In genomic region chr7:26398436-26399308, GRCh38 we compare ENCODE assay signal across 8 cellular contexts.
A peak's percentile ranks its signal among the peaks of the same experiment; 100 is the strongest.
DNase-seq lines count a peak whose midpoint lies in the region; ATAC-seq and TF ChIP-seq lines count a peak whose summit lies in the region.

No MANE protein-coding gene starts in this region.

- peak overlapping the region; percentile 91 for H3K4me2 ChIP-seq in OCI-LY7 (ENCODE audit: low read length)

- no peaks in the 10 kb centered on the region for H3K9me3 ChIP-seq in OCI-LY7 (ENCODE audit: low read length)
- no peaks in the 10 kb centered on the region for H3K9me3 ChIP-seq in cardiac muscle cell (ENCODE audit: low read depth)

- BruUV-seq in OCI-LY7 (replicated peaks; lab: Mats Ljungman, UMichigan): no TSS peak

- POLR2A ChIA-PET in OCI-LY7 (lab: Charles Lee): interaction anchor here (0.6 to 2.4 kb wide), 14 partner anchors 10 to 698 kb away, joined by 3 to 12 read pairs (median 4); no protein-coding TSS in a partner anchor

- H3K27ac ChIP-seq in OCI-LY7 (ENCODE audit: low read depth, low read length, poor library complexity, severe bottlenecking) (peak overlapping the region; percentile 94), cardiac muscle cell (peak overlapping the region; percentile 31)

- no peak for TF ChIP-seq CTCF in OCI-LY7 (conservative IDR thresholded peaks at IDR 0.05; ENCODE audit: low read length)
- no peak for TF ChIP-seq CTCF in cardiac muscle cell (IDR thresholded peaks at IDR 0.05; ENCODE audit: low read depth, low read length)
- TF ChIP-seq CTCF in osteocyte (IDR thresholded peaks at IDR 0.05): no peak

- peak overlapping the region in 1 of 2 donors; percentile 74 for H3K27ac Mint-ChIP-seq in activated naive CD4-positive, alpha-beta T cell treated with anti-CD3 and anti-CD28 coated beads, Interleukin-2, amount 50 U/mL, for 72 hours
- no peak overlapping the region for H3K27ac Mint-ChIP-seq in osteocyte (ENCODE audit: unreplicated experiment)

- peak; percentile 87 for DNase-seq in Daoy (ENCODE audit: low read depth)
- peak; percentile 34 for DNase-seq in HPDE6-E6E7 (ENCODE audit: extremely low spot score)
- peak; percentile 94 for DNase-seq in OCI-LY7 (ENCODE audit: low spot score)
- DNase-seq in activated naive CD4-positive, alpha-beta T cell treated with anti-CD3 and anti-CD28 coated beads, Interleukin-2, amount 50 U/mL, for 72 hours (ENCODE audit: low spot score in 2 of 2): peak; percentile 38 to 55
- peak; percentile 68 to 88 for DNase-seq in cardiac muscle cell (ENCODE audit: low read depth in 1 of 2, low spot score in 1 of 2)
- DNase-seq in osteocyte (ENCODE audit: extremely low spot score, unreplicated experiment): no peak
- DNase-seq in NK-92 (lab: John Stamatoyannopoulos, UW; ENCODE audit: unreplicated experiment): no peak

- H3K9me3 Mint-ChIP-seq in activated naive CD4-positive, alpha-beta T cell treated with anti-CD3 and anti-CD28 coated beads, Interleukin-2, amount 50 U/mL, for 72 hours: no peaks in the 10 kb centered on the region
- H3K9me3 Mint-ChIP-seq in osteocyte (ENCODE audit: unreplicated experiment): no peaks in the 10 kb centered on the region

- H2AFZ ChIP-seq in OCI-LY7 (ENCODE audit: low read length): peak overlapping the region; percentile 94

- H3K36me3 Mint-ChIP-seq in activated naive CD4-positive, alpha-beta T cell treated with anti-CD3 and anti-CD28 coated beads, Interleukin-2, amount 50 U/mL, for 72 hours: peaks cover 0 to 6% of the 10 kb centered on the region in 2 donors
- H3K36me3 Mint-ChIP-seq in osteocyte (ENCODE audit: unreplicated experiment): no peaks in the 10 kb centered on the region

- no peaks in the 10 kb centered on the region for H4K20me1 ChIP-seq in OCI-LY7 (ENCODE audit: insufficient read depth, low read length)

- H3K27me3 Mint-ChIP-seq in osteocyte (ENCODE audit: unreplicated experiment): peaks cover 47% of the 10 kb centered on the region

- H3K36me3 ChIP-seq in OCI-LY7 (ENCODE audit: insufficient read depth, low read length) (no peaks in the 10 kb centered on the region), cardiac muscle cell (no peaks in the 10 kb centered on the region)

- CTCF ChIA-PET in OCI-LY7 (lab: Charles Lee; ENCODE audit: unreplicated experiment): no interaction called here

- peak; percentile 85 for ATAC-seq in GM21390 (IDR thresholded peaks at IDR 0.05; ENCODE audit: unreplicated experiment)
- peak; percentile 76 to 77 for ATAC-seq in activated naive CD4-positive, alpha-beta T cell treated with anti-CD3 and anti-CD28 coated beads, Interleukin-2, amount 50 U/mL, for 72 hours

- H3K4me3 Mint-ChIP-seq in osteocyte (ENCODE audit: unreplicated experiment): peak overlapping the region; percentile 84

- H3K4me1 ChIP-seq in OCI-LY7 (ENCODE audit: insufficient read depth, low read length, poor library complexity, severe bottlenecking) (peaks cover 41% of the 10 kb centered on the region), cardiac muscle cell (ENCODE audit: low read depth) (peaks cover 6% of the 10 kb centered on the region)

- peaks cover 11% of the 10 kb centered on the region for H3K4me1 Mint-ChIP-seq in osteocyte (ENCODE audit: unreplicated experiment)

- H3K4me3 ChIP-seq in OCI-LY7 (ENCODE audit: low read depth, low read length, poor library complexity, severe bottlenecking): peak overlapping the region; percentile 67
- peak overlapping the region; percentile 50 for H3K4me3 ChIP-seq in cardiac muscle cell

- H3K9me2 ChIP-seq in OCI-LY7 (ENCODE audit: insufficient read depth, low read length): no peaks in the 10 kb centered on the region

- no peaks in the 10 kb centered on the region for H3K79me2 ChIP-seq in OCI-LY7 (ENCODE audit: insufficient read depth, low read depth, low read length)

- intact Hi-C loops in OCI-LY7 (cut with micrococcal nuclease; ENCODE audit: unreplicated experiment): loop anchor here (1.0 to 2.0 kb wide), 4 partner anchors 62 to 464 kb away; partner anchors contain the start of gene CBX3

- H3K27me3 ChIP-seq in cardiac muscle cell: no peaks in the 10 kb centered on the region

Comparison
In these comparisons a context has a peak if more than half of its experiments do, and no peak if none do; other contexts are left out.
1. DNase-seq: peak in Daoy (single experiment), HPDE6-E6E7 (single experiment), OCI-LY7 (single experiment), activated naive CD4-positive, alpha-beta T cell treated with anti-CD3 and anti-CD28 coated beads, Interleukin-2, amount 50 U/mL, for 72 hours (2 of 2) and cardiac muscle cell (2 of 2); none in osteocyte (single experiment) and NK-92 (single experiment).